10 cellular contexts compared by ENCODE assay signal in the genomic region with DNA sequence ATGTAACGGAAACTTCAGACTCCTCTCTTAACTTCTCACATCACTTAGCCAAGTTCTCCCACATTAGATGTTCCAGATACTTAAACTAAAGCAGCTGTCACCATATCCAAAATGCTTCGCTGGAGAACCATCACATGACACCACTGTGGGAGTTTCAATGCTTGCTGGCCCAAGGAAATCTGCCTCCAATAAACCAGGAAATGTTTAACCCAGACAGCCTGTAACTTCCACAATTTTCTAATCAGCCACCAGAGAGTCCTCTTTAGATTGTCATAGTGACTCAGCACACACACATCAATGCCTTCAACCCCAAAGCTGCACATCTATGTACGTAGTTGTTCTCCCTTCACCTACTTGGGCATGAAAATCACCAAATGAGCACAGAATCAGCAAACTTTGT.
DNase-seq lines count a peak whose midpoint lies in the region; ATAC-seq and TF ChIP-seq lines count a peak whose summit lies in the region.
"Had no signal": no experiment of that assay in that cellular context is flagged by ENCODE, and none has a peak within 500 bp of the region (broad histone marks: within the 10 kb centered on the region; RNA-seq: fewer than 3 reads in every experiment).

No MANE protein-coding gene starts in this region.

- no peak overlapping the region for H3K23ac ChIP-seq in neuronal stem cell (ENCODE audit: low read depth, low read length, poor library complexity)

- H2BK15ac ChIP-seq in neuronal stem cell (ENCODE audit: low read length): no peak overlapping the region

- CTCF ChIA-PET in BJ (lab: Yijun Ruan, JAX): interaction anchor here (0.5 to 1.4 kb wide), 3 partner anchors 11 to 116 kb away, joined by 3 read pairs; no protein-coding TSS in a partner anchor

- no peak overlapping the region for H3K18ac ChIP-seq in neuronal stem cell (ENCODE audit: low read length)

- no peaks in the 10 kb centered on the region for H3K79me1 ChIP-seq in neuronal stem cell (ENCODE audit: low read depth, low read length)

- ATAC-seq in psoas muscle: no peak
- no peak for ATAC-seq in HG03175 (IDR thresholded peaks at IDR 0.05; ENCODE audit: unreplicated experiment)

- H3K36me3 ChIP-seq in BJ (ENCODE audit: control insufficient read depth, insufficient read depth, low read length) (no peaks in the 10 kb centered on the region), neuronal stem cell (replicated peaks in 1 of 2; ENCODE audit: control insufficient read depth in 2 of 2, insufficient read depth in 2 of 2, low read length in 2 of 2) (peaks cover 0 to 5% of the 10 kb centered on the region in 2 donors), psoas muscle (ENCODE audit: insufficient read depth in 1 of 2, low read depth in 1 of 2) (no peaks in the 10 kb centered on the region)

- no CpG with 5 or more reads among the region's 3 CpGs for WGBS in neuronal stem cell (ENCODE audit: extremely low coverage in 2 of 2, insufficient read length in 2 of 2, insufficient replicate concordance in 1 of 2), 2 donors
- 30 to 47% (median 45%) methylated on average over 3 of the region's 3 CpGs for WGBS in psoas muscle, 3 donors

- no peak overlapping the region for H2AK5ac ChIP-seq in neuronal stem cell (ENCODE audit: low read depth, low read length)

- H3K27ac ChIP-seq in neuronal stem cell (replicated peaks; ENCODE audit: low read length) (no peak overlapping the region), psoas muscle (no peak overlapping the region)

- no peak overlapping the region for H2BK12ac ChIP-seq in neuronal stem cell (ENCODE audit: low read length)

- H3K4me2 ChIP-seq in neuronal stem cell (ENCODE audit: insufficient read depth, low read length, poor library complexity, severe bottlenecking): no peak overlapping the region

- no peak overlapping the region for H2AFZ ChIP-seq in neuronal stem cell (ENCODE audit: low read length)

- H3K4me3 ChIP-seq in BJ (ENCODE audit: low read depth, low read length) (no peak overlapping the region), epithelial cell of esophagus (ENCODE audit: low read length) (no peak overlapping the region), neuronal stem cell (ENCODE audit: low read length in 2 of 2) (no peak overlapping the region), psoas muscle (no peak overlapping the region)

- no peaks in the 10 kb centered on the region for H3K27me3 ChIP-seq in BJ (ENCODE audit: control insufficient read depth, insufficient read depth, low read length)
- H3K27me3 ChIP-seq in neuronal stem cell (ENCODE audit: control insufficient read depth in 3 of 3, insufficient read depth in 3 of 3, low read depth in 1 of 3, low read length in 3 of 3): no peaks in the 10 kb centered on the region
- no peaks in the 10 kb centered on the region for H3K27me3 ChIP-seq in psoas muscle (ENCODE audit: insufficient read depth in 3 of 3, low read length in 2 of 3)

- H2BK5ac ChIP-seq in neuronal stem cell (ENCODE audit: low read length): no peak overlapping the region

- no peak overlapping the region for H2BK120ac ChIP-seq in neuronal stem cell (ENCODE audit: low read depth, low read length)

- intact Hi-C loops in psoas muscle (cut with DNase I): no loop called here

- no peak overlapping the region for H4K91ac ChIP-seq in neuronal stem cell (ENCODE audit: low read depth, low read length, poor library complexity)

- H3K4me1 ChIP-seq in neuronal stem cell (ENCODE audit: control insufficient read depth in 2 of 2, insufficient read depth in 1 of 2, low read depth in 1 of 2, low read length in 2 of 2): no peaks in the 10 kb centered on the region
- no peaks in the 10 kb centered on the region for H3K4me1 ChIP-seq in psoas muscle

- H3K4ac ChIP-seq in neuronal stem cell (ENCODE audit: low read length): no peak overlapping the region

- H3K9ac ChIP-seq in neuronal stem cell (ENCODE audit: low read depth, low read length, poor library complexity): no peak overlapping the region

- peak overlapping the region; percentile 26 for H4K8ac ChIP-seq in neuronal stem cell (ENCODE audit: low read depth, low read length)

- no peak for TF ChIP-seq CTCF in BJ (IDR thresholded peaks at IDR 0.05; ENCODE audit: insufficient read depth, low read depth, low read length)
- no peak for TF ChIP-seq CTCF in epithelial cell of esophagus (IDR thresholded peaks at IDR 0.05; ENCODE audit: insufficient read depth, low read depth, low read length, missing control alignments)
- no peak for TF ChIP-seq CTCF in psoas muscle (IDR thresholded peaks at IDR 0.05)

- DNase-seq in BJ (ENCODE audit: low read depth) (peak; percentile 84), NCI-H460 (ENCODE audit: extremely low read depth, low read depth) (peak; percentile 65), epithelial cell of esophagus (ENCODE audit: low read depth) (peak; percentile 63), neuronal stem cell (ENCODE audit: low spot score) (no peak), DMS79 (lab: John Stamatoyannopoulos, UW) (no peak), NCI-H345 treated with DMSO at 0.1 percent for 48 hours (lab: John Stamatoyannopoulos, UW; ENCODE audit: unreplicated experiment) (no peak), psoas muscle (no peak)
- DNase-seq: central memory CD4-positive, alpha-beta T cell; NCI-H1105 treated with DMSO at 0.1 percent for 48 hours had no signal

- POLR2A ChIA-PET in BJ (lab: Charles Lee): interaction anchor here (1.2 kb wide), 1 partner anchor 176 kb away, joined by 3 read pairs; no protein-coding TSS in a partner anchor

- H3K9me3 ChIP-seq in neuronal stem cell (replicated peaks in 1 of 2; ENCODE audit: control insufficient read depth in 2 of 2, insufficient read depth in 1 of 2, low read depth in 1 of 2, low read length in 2 of 2) (peaks cover 0 to 39% of the 10 kb centered on the region in 2 donors), psoas muscle (no peaks in the 10 kb centered on the region)

- H3K14ac ChIP-seq in neuronal stem cell (ENCODE audit: low read length): no peak overlapping the region

Comparison
In these comparisons a context has a peak if more than half of its experiments do, and no peak if none do; other contexts are left out.
1. DNase-seq: peak in BJ (single experiment), NCI-H460 (single experiment) and epithelial cell of esophagus (single experiment); none in neuronal stem cell (single experiment), DMS79 (single experiment), NCI-H345 treated with DMSO at 0.1 percent for 48 hours (single experiment) and psoas muscle (0 of 2).